ENCODE assay signal across 15 cellular contexts in the genomic region with DNA sequence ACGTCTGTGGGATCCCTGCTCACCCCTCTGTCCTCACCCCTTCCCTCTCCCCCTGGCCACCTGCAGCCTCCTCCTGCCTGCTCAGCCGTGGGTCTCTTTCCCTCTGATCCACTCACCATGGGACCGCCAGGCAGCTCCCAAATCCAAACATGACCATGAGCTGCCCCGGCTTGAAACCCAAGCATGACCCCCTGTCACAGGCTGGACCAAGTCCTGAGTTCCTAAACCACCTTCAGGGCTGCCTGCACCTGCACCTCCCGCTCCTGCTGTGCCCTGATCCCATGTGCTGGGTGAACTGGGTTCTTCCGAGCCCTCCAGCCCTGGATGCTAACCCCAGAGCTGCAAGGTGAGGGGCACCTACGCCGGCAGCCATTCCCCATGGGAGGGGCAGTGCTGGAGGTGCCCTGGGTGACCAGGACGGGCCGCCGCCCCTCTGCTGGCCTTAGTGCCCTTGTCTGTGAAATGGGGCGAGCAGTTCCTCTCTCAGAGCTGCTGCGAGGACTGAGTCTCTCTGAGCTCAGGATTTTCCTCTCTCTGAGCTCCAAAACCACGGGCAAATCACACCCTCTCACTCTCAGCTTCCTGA.
"Had no signal": no experiment of that assay in that cellular context is flagged by ENCODE, and none has a peak within 500 bp of the region (broad histone marks: within the 10 kb centered on the region; RNA-seq: fewer than 3 reads in every experiment).

No MANE protein-coding gene starts in this region.

- H3K36me3 ChIP-seq: neutrophil, transverse colon had no signal

- H3K9me3 ChIP-seq: neutrophil, transverse colon had no signal

- H3K36me3 Mint-ChIP-seq: brain; mesothelial cell of epicardium; stimulated activated memory B cell treated with anti-CD40 and anti-IgM and Interleukin-4, amounts not matched to agents 10 μg/mL and 1 μg/mL and 100 μg/mL, for 72 hours had no signal

- H3K27ac ChIP-seq: neutrophil, transverse colon had no signal

- DNase-seq: activated CD4-positive, alpha-beta memory T cell treated with anti-CD3 and anti-CD28 coated beads, Interleukin-2, amount 10 ng/mL, durations not matched to agents 7 days and 5 days; activated CD4-positive, alpha-beta T cell treated with anti-CD3 and anti-CD28 coated beads for 1 hour; activated naive CD4-positive, alpha-beta T cell treated with Interleukin-2 at 50 U/mL for 16 hours; dermis blood vessel endothelial cell; endodermal cell; erythroblast; hypothalamus; kidney glomerular epithelial cell; transverse colon had no signal

- H3K9me3 Mint-ChIP-seq: activated CD4-positive, alpha-beta memory T cell treated with anti-CD3 and anti-CD28 coated beads, Interleukin-2, amount 10 ng/mL, durations not matched to agents 7 days and 5 days; endodermal cell; mesothelial cell of epicardium had no signal

- ATAC-seq: right cardiac atrium; stimulated activated memory B cell treated with anti-CD40 and anti-IgM and Interleukin-4, amounts not matched to agents 10 μg/mL and 1 μg/mL and 100 μg/mL, for 72 hours had no signal

- H3K4me3 Mint-ChIP-seq: activated CD4-positive, alpha-beta memory T cell treated with anti-CD3 and anti-CD28 coated beads, Interleukin-2, amount 10 ng/mL, durations not matched to agents 7 days and 5 days; brain; endodermal cell; mesothelial cell of epicardium; stimulated activated memory B cell treated with anti-CD40 and anti-IgM and Interleukin-4, amounts not matched to agents 10 μg/mL and 1 μg/mL and 100 μg/mL, for 72 hours had no signal

- H3K4me3 ChIP-seq: transverse colon had no signal

- H3K27ac Mint-ChIP-seq: activated CD4-positive, alpha-beta memory T cell treated with anti-CD3 and anti-CD28 coated beads, Interleukin-2, amount 10 ng/mL, durations not matched to agents 7 days and 5 days; endodermal cell; progenitor cell of endocrine pancreas; stimulated activated memory B cell treated with anti-CD40 and anti-IgM and Interleukin-4, amounts not matched to agents 10 μg/mL and 1 μg/mL and 100 μg/mL, for 72 hours had no signal
